ENCODE assay signal across 10 cellular contexts in genomic region chrX:121307441-121307840, GRCh38.
DNase-seq lines count a peak whose midpoint lies in the region; ATAC-seq and FAIRE-seq lines count a peak whose summit lies in the region.
"Had no signal": no experiment of that assay in that cellular context is flagged by ENCODE, and none has a peak within 500 bp of the region (broad histone marks: within the 10 kb centered on the region; RNA-seq: fewer than 3 reads in every experiment).

No MANE protein-coding gene starts in this region.

- peaks cover 16% of the 10 kb centered on the region for H3K4me1 Mint-ChIP-seq in activated T-helper 17 cell treated with anti-CD3 and anti-CD28 coated beads, Interleukin-2, amount 50 U/mL, for 72 hours

- DNase-seq in GM18507 (ENCODE audit: extremely low spot score, insufficient read length, low read depth) (no peak), H4 (ENCODE audit: low spot score) (no peak), hypothalamus (lab: John Stamatoyannopoulos, UW) (no peak), NCI-H128 (lab: John Stamatoyannopoulos, UW; ENCODE audit: unreplicated experiment) (no peak), cerebellar cortex (ENCODE audit: low spot score) (no peak)
- DNase-seq: gastrocnemius medialis; naive thymus-derived CD4-positive, alpha-beta T cell had no signal

- peak; percentile 93 for FAIRE-seq in GM18507 (lab: Jason Lieb, UNC)

- ATAC-seq in GM19468 (IDR thresholded peaks at IDR 0.05; ENCODE audit: extremely low read depth, unreplicated experiment) (peak; percentile 81), HG03064 (IDR thresholded peaks at IDR 0.05; ENCODE audit: low read depth, unreplicated experiment) (peak; percentile 76)
- ATAC-seq in activated T-helper 17 cell treated with anti-CD3 and anti-CD28 coated beads, Interleukin-2, amount 50 U/mL, for 72 hours (replicated peaks): peak; percentile 70
- ATAC-seq: gastrocnemius medialis; naive thymus-derived CD4-positive, alpha-beta T cell had no signal

- H3K9me3 Mint-ChIP-seq in activated T-helper 17 cell treated with anti-CD3 and anti-CD28 coated beads, Interleukin-2, amount 50 U/mL, for 72 hours: no peaks in the 10 kb centered on the region

- H3K4me3 Mint-ChIP-seq in activated T-helper 17 cell treated with anti-CD3 and anti-CD28 coated beads, Interleukin-2, amount 50 U/mL, for 72 hours: peak overlapping the region; percentile 70

- H3K27ac Mint-ChIP-seq in activated T-helper 17 cell treated with anti-CD3 and anti-CD28 coated beads, Interleukin-2, amount 50 U/mL, for 72 hours: peak overlapping the region; percentile 99

- H3K27me3 Mint-ChIP-seq in activated T-helper 17 cell treated with anti-CD3 and anti-CD28 coated beads, Interleukin-2, amount 50 U/mL, for 72 hours: no peaks in the 10 kb centered on the region
- H3K27me3 Mint-ChIP-seq: naive thymus-derived CD4-positive, alpha-beta T cell had no signal

- peaks cover 11% of the 10 kb centered on the region for H3K36me3 Mint-ChIP-seq in activated T-helper 17 cell treated with anti-CD3 and anti-CD28 coated beads, Interleukin-2, amount 50 U/mL, for 72 hours (ENCODE audit: low read depth)
- H3K36me3 Mint-ChIP-seq: naive thymus-derived CD4-positive, alpha-beta T cell had no signal
